Comparison of ENCODE assay signal across 22 cellular contexts in genomic region chr15:71231678-71232224, GRCh38.
DNase-seq lines count a peak whose midpoint lies in the region; ATAC-seq and TF ChIP-seq lines count a peak whose summit lies in the region.
"Had no signal": no experiment of that assay in that cellular context is flagged by ENCODE, and none has a peak within 500 bp of the region (broad histone marks: within the 10 kb centered on the region; RNA-seq: fewer than 3 reads in every experiment).

No MANE protein-coding gene starts in this region.

- TF ChIP-seq CTCF in fibroblast of the aortic adventitia (IDR thresholded peaks at IDR 0.05; ENCODE audit: insufficient read depth, low read length) (no peak), nephron (IDR thresholded peaks at IDR 0.05; ENCODE audit: unreplicated experiment in 3 of 3) (no peak), uterus (IDR thresholded peaks at IDR 0.05) (no peak)

- TF ChIP-seq POLR2A in uterus (IDR thresholded peaks at IDR 0.05): no peak

- H3K36me3 Mint-ChIP-seq in nephron (ENCODE audit: low read depth): no peaks in the 10 kb centered on the region
- no peaks in the 10 kb centered on the region for H3K36me3 Mint-ChIP-seq in stimulated activated naive B cell treated with anti-CD40 and anti-IgM and Interleukin-4, amounts not matched to agents 10 μg/mL and 1 μg/mL and 100 μg/mL, for 72 hours
- H3K36me3 Mint-ChIP-seq: CD4-positive, alpha-beta memory T cell had no signal

- ATAC-seq in stimulated activated naive B cell treated with anti-CD40 and anti-IgM and Interleukin-4, amounts not matched to agents 10 μg/mL and 1 μg/mL and 100 μg/mL, for 72 hours (replicated peaks): no peak
- ATAC-seq: GM12878, HCT116, Panc1 had no signal

- peak overlapping the region; percentile 64 to 65 for H3K27ac ChIP-seq in uterus
- H3K27ac ChIP-seq: BLaER1 treated with 17β-estradiol and CSF1 and Interleukin-3, amounts not matched to agents 10 nM and 100 nM; SJCRH30 had no signal

- H3K4me1 ChIP-seq in uterus: peaks cover 7 to 8% of the 10 kb centered on the region in 2 donors
- H3K4me1 ChIP-seq: BLaER1 treated with 17β-estradiol and CSF1 and Interleukin-3, amounts not matched to agents 10 nM and 100 nM; Caco-2 had no signal

- H3K36me3 ChIP-seq in uterus: no peaks in the 10 kb centered on the region
- H3K36me3 ChIP-seq: BLaER1 treated with 17β-estradiol and CSF1 and Interleukin-3, amounts not matched to agents 10 nM and 100 nM; SJCRH30 had no signal

- H3K4me3 ChIP-seq in fibroblast of the aortic adventitia (ENCODE audit: low read depth, low read length) (no peak overlapping the region), uterus (no peak overlapping the region)
- H3K4me3 ChIP-seq: BLaER1 treated with 17β-estradiol and CSF1 and Interleukin-3, amounts not matched to agents 10 nM and 100 nM; GM12878; SJCRH30 had no signal

- H3K27me3 ChIP-seq in uterus: no peaks in the 10 kb centered on the region
- H3K27me3 ChIP-seq: BLaER1 treated with 17β-estradiol and CSF1 and Interleukin-3, amounts not matched to agents 10 nM and 100 nM; SJCRH30 had no signal

- H3K4me3 Mint-ChIP-seq in nephron: peak overlapping the region in 2 of 3 experiments; percentile 10 to 13
- no peak overlapping the region for H3K4me3 Mint-ChIP-seq in stimulated activated naive B cell treated with anti-CD40 and anti-IgM and Interleukin-4, amounts not matched to agents 10 μg/mL and 1 μg/mL and 100 μg/mL, for 72 hours
- H3K4me3 Mint-ChIP-seq: CD4-positive, alpha-beta memory T cell had no signal

- H3K27me3 Mint-ChIP-seq in nephron (ENCODE audit: low read depth): peaks cover 24% of the 10 kb centered on the region
- peaks cover 13 to 20% of the 10 kb centered on the region in 2 donors for H3K27me3 Mint-ChIP-seq in stimulated activated naive B cell treated with anti-CD40 and anti-IgM and Interleukin-4, amounts not matched to agents 10 μg/mL and 1 μg/mL and 100 μg/mL, for 72 hours

- peaks cover 79% of the 10 kb centered on the region for H3K4me1 Mint-ChIP-seq in nephron
- no peaks in the 10 kb centered on the region for H3K4me1 Mint-ChIP-seq in stimulated activated naive B cell treated with anti-CD40 and anti-IgM and Interleukin-4, amounts not matched to agents 10 μg/mL and 1 μg/mL and 100 μg/mL, for 72 hours
- H3K4me1 Mint-ChIP-seq: CD4-positive, alpha-beta memory T cell had no signal

- DNase-seq in OCI-M1 (lab: John Stamatoyannopoulos, UW) (peak; percentile 68), fibroblast of the aortic adventitia (ENCODE audit: low read depth) (peak; percentile 65), uterus (peak; percentile 59 to 66), cerebellar cortex (ENCODE audit: low spot score) (no peak), SIG-M5 treated with dmso at 0.1 percent for 504 hours (lab: John Stamatoyannopoulos, UW; ENCODE audit: unreplicated experiment) (no peak)
- no peak for DNase-seq in stimulated activated naive B cell treated with anti-CD40 and anti-IgM and Interleukin-4, amounts not matched to agents 10 μg/mL and 1 μg/mL and 100 μg/mL, for 72 hours
- DNase-seq: Caco-2; CD4-positive, alpha-beta memory T cell; DND-41; KBM-7; MM.1S; NCI-H1092; NCI-H1436; NCI-H187 treated with DMSO at 0.1 percent for 48 hours; NCI-H2107; NK-92 treated with Interleukin-12 subunit alpha and Interleukin-12 subunit beta, amount 100 ng/mL, for 24 hours; SJCRH30 had no signal

- no peaks in the 10 kb centered on the region for H3K9me3 Mint-ChIP-seq in nephron
- H3K9me3 Mint-ChIP-seq in stimulated activated naive B cell treated with anti-CD40 and anti-IgM and Interleukin-4, amounts not matched to agents 10 μg/mL and 1 μg/mL and 100 μg/mL, for 72 hours: peaks cover 0 to 2% of the 10 kb centered on the region in 2 donors

- intact Hi-C loops in uterus (cut with DNase I; ENCODE audit: low total_unique reads): no loop called here

- H3K27ac Mint-ChIP-seq in nephron: peak overlapping the region; percentile 25 to 77 (median 67)
- H3K27ac Mint-ChIP-seq in stimulated activated naive B cell treated with anti-CD40 and anti-IgM and Interleukin-4, amounts not matched to agents 10 μg/mL and 1 μg/mL and 100 μg/mL, for 72 hours: no peak overlapping the region
- H3K27ac Mint-ChIP-seq: CD4-positive, alpha-beta memory T cell had no signal

- no peaks in the 10 kb centered on the region for H3K9me3 ChIP-seq in uterus
- H3K9me3 ChIP-seq: BLaER1 treated with 17β-estradiol and CSF1 and Interleukin-3, amounts not matched to agents 10 nM and 100 nM; Caco-2; SJCRH30 had no signal

Comparison
In these comparisons a context has a peak if more than half of its experiments do, and no peak if none do; other contexts are left out.
1. DNase-seq: peak in OCI-M1 (single experiment), fibroblast of the aortic adventitia (single experiment) and uterus (2 of 2); none in cerebellar cortex (single experiment), SIG-M5 treated with dmso at 0.1 percent for 504 hours (single experiment) and stimulated activated naive B cell treated with anti-CD40 and anti-IgM and Interleukin-4, amounts not matched to agents 10 μg/mL and 1 μg/mL and 100 μg/mL, for 72 hours (single experiment).
2. H3K4me3 Mint-ChIP-seq: peak in nephron (2 of 3); none in stimulated activated naive B cell treated with anti-CD40 and anti-IgM and Interleukin-4, amounts not matched to agents 10 μg/mL and 1 μg/mL and 100 μg/mL, for 72 hours (0 of 2).